ENCODE assay signal across 17 cellular contexts in genomic region chr19:12918253-12918652, GRCh38. TPM values are rescaled to one million over a fixed set of nuclear protein-coding genes. Genes with fewer than 3 reads are reported as not detected.
DNase-seq lines count a peak whose midpoint lies in the region; ATAC-seq and TF ChIP-seq lines count a peak whose summit lies in the region.
"Had no signal": no experiment of that assay in that cellular context is flagged by ENCODE, and none has a peak within 500 bp of the region (broad histone marks: within the 10 kb centered on the region; RNA-seq: fewer than 3 reads in every experiment).

No MANE protein-coding gene starts in this region.

- no peaks in the 10 kb centered on the region for H3K9me3 Mint-ChIP-seq in stimulated activated naive CD8-positive, alpha-beta T cell treated with anti-CD3 and anti-CD28 coated beads, Interleukin-15, Interleukin-2, amounts not matched to agents 100 ng/mL and 50 ng/mL, for 24 hours
- no peaks in the 10 kb centered on the region for H3K9me3 Mint-ChIP-seq in activated T-helper 1 cell treated with anti-CD3 and anti-CD28 coated beads, Interleukin-12 subunit alpha, Interleukin-12 subunit beta, Interleukin-2, Interleukin-4 antibody, amounts not matched to agents 30 ng/mL and 10 ng/mL and 1 ng/mL, durations not matched to agents 14 hours and 24 hours and 36 hours
- H3K9me3 Mint-ChIP-seq in naive thymus-derived CD4-positive, alpha-beta T cell, result peaks cover 0 to 3% (median 0%) of the 10 kb centered on the region in 11 donors

- no peaks in the 10 kb centered on the region for H3K9me3 ChIP-seq in naive thymus-derived CD4-positive, alpha-beta T cell (ENCODE audit: control insufficient read depth in 2 of 3, low read length in 3 of 3)
- no peaks in the 10 kb centered on the region for H3K9me3 ChIP-seq in psoas muscle

- peaks cover 36% of the 10 kb centered on the region for H3K4me1 Mint-ChIP-seq in stimulated activated naive CD8-positive, alpha-beta T cell treated with anti-CD3 and anti-CD28 coated beads, Interleukin-15, Interleukin-2, amounts not matched to agents 100 ng/mL and 50 ng/mL, for 24 hours (ENCODE audit: low read depth)
- peaks cover 31% of the 10 kb centered on the region for H3K4me1 Mint-ChIP-seq in activated T-helper 1 cell treated with anti-CD3 and anti-CD28 coated beads, Interleukin-12 subunit alpha, Interleukin-12 subunit beta, Interleukin-2, Interleukin-4 antibody, amounts not matched to agents 30 ng/mL and 10 ng/mL and 1 ng/mL, durations not matched to agents 14 hours and 24 hours and 36 hours (ENCODE audit: low read depth)
- peaks cover 9 to 51% (median 34%) of the 10 kb centered on the region in 7 donors for H3K4me1 Mint-ChIP-seq in naive thymus-derived CD4-positive, alpha-beta T cell

- TF ChIP-seq CTCF in omental fat pad (IDR thresholded peaks at IDR 0.05) (no peak), psoas muscle (IDR thresholded peaks at IDR 0.05) (no peak)

- peaks cover 0 to 13% (median 9%) of the 10 kb centered on the region in 3 experiments for H3K36me3 ChIP-seq in naive thymus-derived CD4-positive, alpha-beta T cell (ENCODE audit: control insufficient read depth in 2 of 3, insufficient read depth in 3 of 3, low read length in 3 of 3)
- peaks cover 10 to 14% of the 10 kb centered on the region in 2 donors for H3K36me3 ChIP-seq in psoas muscle (ENCODE audit: insufficient read depth in 1 of 2, low read depth in 1 of 2)

- no peak overlapping the region for H3K4me3 ChIP-seq in naive thymus-derived CD4-positive, alpha-beta T cell (ENCODE audit: low read length)
- no peak overlapping the region for H3K4me3 ChIP-seq in psoas muscle
- H3K4me3 ChIP-seq: hepatocyte had no signal

- H3K27ac Mint-ChIP-seq in stimulated activated naive CD8-positive, alpha-beta T cell treated with anti-CD3 and anti-CD28 coated beads, Interleukin-15, Interleukin-2, amounts not matched to agents 100 ng/mL and 50 ng/mL, for 24 hours, result no peak overlapping the region
- H3K27ac Mint-ChIP-seq in activated T-helper 1 cell treated with anti-CD3 and anti-CD28 coated beads, Interleukin-12 subunit alpha, Interleukin-12 subunit beta, Interleukin-2, Interleukin-4 antibody, amounts not matched to agents 30 ng/mL and 10 ng/mL and 1 ng/mL, durations not matched to agents 14 hours and 24 hours and 36 hours, result peak overlapping the region; percentile 85
- H3K27ac Mint-ChIP-seq in naive thymus-derived CD4-positive, alpha-beta T cell, result peak overlapping the region in 6 of 9 donors; percentile 48 to 96 (median 91)

- H3K27me3 ChIP-seq in naive thymus-derived CD4-positive, alpha-beta T cell (ENCODE audit: control insufficient read depth in 2 of 2, insufficient read depth in 2 of 2, low read length in 2 of 2), result no peaks in the 10 kb centered on the region
- H3K27me3 ChIP-seq in psoas muscle (ENCODE audit: insufficient read depth in 3 of 3, low read length in 2 of 3), result no peaks in the 10 kb centered on the region
- H3K27me3 ChIP-seq: hepatocyte had no signal

- no peak for DNase-seq in stimulated activated naive CD8-positive, alpha-beta T cell treated with anti-CD3 and anti-CD28 coated beads, Interleukin-15, Interleukin-2, amounts not matched to agents 100 U/mL and 50 U/mL, for 24 hours
- no peak for DNase-seq in activated T-helper 1 cell treated with anti-CD3 and anti-CD28 coated beads, Interleukin-12 subunit alpha, Interleukin-12 subunit beta, Interleukin-2, Interleukin-4 antibody, amounts not matched to agents 30 ng/mL and 10 ng/mL and 1 ng/mL, durations not matched to agents 14 hours and 24 hours and 36 hours (ENCODE audit: low spot score)
- DNase-seq in naive thymus-derived CD4-positive, alpha-beta T cell, result no peak
- DNase-seq in omental fat pad (ENCODE audit: low spot score) (no peak), psoas muscle (no peak), left ventricle myocardium superior (no peak)
- DNase-seq: activated CD8-positive, alpha-beta memory T cell treated with anti-CD3 and anti-CD28 coated beads, Interleukin-2, amount 50 U/mL, for 48 hours; kidney; NCI-H2029 treated with DMSO at 0.1 percent for 48 hours; NCI-H510A; RPMI8226; stimulated activated CD4-positive, alpha-beta T cell treated with anti-CD3 and anti-CD28 coated beads, Interleukin-1b, Interleukin-23, amount 100 ng/mL, for 48 hours; SW 1271 had no signal

- 91 to 96% (median 93%) methylated on average over 14 of the region's 14 CpGs for WGBS in psoas muscle, 3 donors

- intact Hi-C loops in activated T-helper 1 cell treated with anti-CD3 and anti-CD28 coated beads, Interleukin-12 subunit alpha, Interleukin-12 subunit beta, Interleukin-2, Interleukin-4 antibody, amounts not matched to agents 30 ng/mL and 10 ng/mL and 1 ng/mL, durations not matched to agents 14 hours and 24 hours and 36 hours (cut with micrococcal nuclease), result no loop called here
- intact Hi-C loops in naive thymus-derived CD4-positive, alpha-beta T cell (cut with micrococcal nuclease), result loop anchor here (2.0 to 5.0 kb wide), 3 partner anchors 15 to 39 kb away; partner anchors contain the start of genes GADD45GIP1 (in 2 of the 2), DNASE2 (in 1 of the 2) and FARSA (in 1 of the 2)
- intact Hi-C loops in psoas muscle (cut with DNase I), result no loop called here
- intact Hi-C loops in left ventricle myocardium superior (cut with micrococcal nuclease), result no loop called here

- POLR2A ChIA-PET in naive thymus-derived CD4-positive, alpha-beta T cell (lab: Charles Lee), result interaction anchor here (0.6 to 5.1 kb wide), 2 partner anchors 20 to 118 kb away, joined by 4 to 34 read pairs; partner anchors contain the start of gene CALR

- peak overlapping the region; percentile 75 for H3K4me3 Mint-ChIP-seq in stimulated activated naive CD8-positive, alpha-beta T cell treated with anti-CD3 and anti-CD28 coated beads, Interleukin-15, Interleukin-2, amounts not matched to agents 100 ng/mL and 50 ng/mL, for 24 hours
- H3K4me3 Mint-ChIP-seq in activated T-helper 1 cell treated with anti-CD3 and anti-CD28 coated beads, Interleukin-12 subunit alpha, Interleukin-12 subunit beta, Interleukin-2, Interleukin-4 antibody, amounts not matched to agents 30 ng/mL and 10 ng/mL and 1 ng/mL, durations not matched to agents 14 hours and 24 hours and 36 hours, result peak overlapping the region; percentile 75
- H3K4me3 Mint-ChIP-seq in naive thymus-derived CD4-positive, alpha-beta T cell, result peak overlapping the region in 9 of 10 donors; percentile 23 to 87 (median 76)

- CTCF ChIA-PET in naive thymus-derived CD4-positive, alpha-beta T cell (lab: Charles Lee), result no interaction called here

- H3K36me3 Mint-ChIP-seq in stimulated activated naive CD8-positive, alpha-beta T cell treated with anti-CD3 and anti-CD28 coated beads, Interleukin-15, Interleukin-2, amounts not matched to agents 100 ng/mL and 50 ng/mL, for 24 hours (ENCODE audit: low read depth), result peaks cover 14% of the 10 kb centered on the region
- peaks cover 15% of the 10 kb centered on the region for H3K36me3 Mint-ChIP-seq in activated T-helper 1 cell treated with anti-CD3 and anti-CD28 coated beads, Interleukin-12 subunit alpha, Interleukin-12 subunit beta, Interleukin-2, Interleukin-4 antibody, amounts not matched to agents 30 ng/mL and 10 ng/mL and 1 ng/mL, durations not matched to agents 14 hours and 24 hours and 36 hours (ENCODE audit: low read depth)
- H3K36me3 Mint-ChIP-seq in naive thymus-derived CD4-positive, alpha-beta T cell, result peaks cover 4 to 17% (median 6%) of the 10 kb centered on the region in 5 donors

- no peaks in the 10 kb centered on the region for H3K27me3 Mint-ChIP-seq in stimulated activated naive CD8-positive, alpha-beta T cell treated with anti-CD3 and anti-CD28 coated beads, Interleukin-15, Interleukin-2, amounts not matched to agents 100 ng/mL and 50 ng/mL, for 24 hours
- no peaks in the 10 kb centered on the region for H3K27me3 Mint-ChIP-seq in activated T-helper 1 cell treated with anti-CD3 and anti-CD28 coated beads, Interleukin-12 subunit alpha, Interleukin-12 subunit beta, Interleukin-2, Interleukin-4 antibody, amounts not matched to agents 30 ng/mL and 10 ng/mL and 1 ng/mL, durations not matched to agents 14 hours and 24 hours and 36 hours (ENCODE audit: insufficient read depth)
- H3K27me3 Mint-ChIP-seq in naive thymus-derived CD4-positive, alpha-beta T cell, result no peaks in the 10 kb centered on the region

- peaks cover 12 to 27% of the 10 kb centered on the region in 2 donors for H3K4me1 ChIP-seq in naive thymus-derived CD4-positive, alpha-beta T cell (ENCODE audit: control insufficient read depth in 2 of 2, insufficient read depth in 2 of 2, low read length in 2 of 2)
- peaks cover 3% of the 10 kb centered on the region for H3K4me1 ChIP-seq in psoas muscle

- ATAC-seq in stimulated activated naive CD8-positive, alpha-beta T cell treated with anti-CD3 and anti-CD28 coated beads, Interleukin-15, Interleukin-2, amounts not matched to agents 100 U/mL and 50 U/mL, for 24 hours, result no peak
- ATAC-seq in naive thymus-derived CD4-positive, alpha-beta T cell, result no peak
- ATAC-seq in omental fat pad (ENCODE audit: low FRiP score), result no peak
- no peak for ATAC-seq in psoas muscle
- ATAC-seq in left ventricle myocardium superior, result no peak
- ATAC-seq in HG02852 (IDR thresholded peaks at IDR 0.05; ENCODE audit: unreplicated experiment), result no peak

- no peak overlapping the region for H3K27ac ChIP-seq in naive thymus-derived CD4-positive, alpha-beta T cell (ENCODE audit: low read depth, low read length)
- H3K27ac ChIP-seq in psoas muscle, result no peak overlapping the region
- H3K27ac ChIP-seq: hepatocyte had no signal

RNA-seq across cellular contexts. Expression of gene SYCE2, which starts 0.8 kb away (rescaled TPM):
- total RNA-seq in activated T-helper 1 cell treated with anti-CD3 and anti-CD28 coated beads, Interleukin-12 subunit alpha, Interleukin-12 subunit beta, Interleukin-2, Interleukin-4 antibody, amounts not matched to agents 30 ng/mL and 10 ng/mL and 1 ng/mL, durations not matched to agents 14 hours and 24 hours and 36 hours, result 1.9 and 4.1 TPM in 2 replicates
- 1 to 10 TPM in 3 of 5 experiments, under 1 TPM in 1, not detected in 1; 0.78 to 3.3 (median 2.3) TPM for total RNA-seq in naive thymus-derived CD4-positive, alpha-beta T cell
- 1 to 10 TPM in 1 of 2 donors, not detected in 1; 1.4 TPM for polyA plus RNA-seq in naive thymus-derived CD4-positive, alpha-beta T cell
- not detected for total RNA-seq in omental fat pad
- total RNA-seq in psoas muscle, result not detected
- polyA plus RNA-seq in psoas muscle, result under 1 TPM in 1 of 3 donors, not detected in 2; 0.05 TPM
- not detected for total RNA-seq in left ventricle myocardium superior
- total RNA-seq: kidney, sciatic nerve had no signal
- polyA plus RNA-seq: hepatocyte had no signal

RNA-seq across cellular contexts. Expression of gene FARSA, which starts 15.3 kb away (rescaled TPM):
- 217 and 220 TPM in 2 replicates for total RNA-seq in activated T-helper 1 cell treated with anti-CD3 and anti-CD28 coated beads, Interleukin-12 subunit alpha, Interleukin-12 subunit beta, Interleukin-2, Interleukin-4 antibody, amounts not matched to agents 30 ng/mL and 10 ng/mL and 1 ng/mL, durations not matched to agents 14 hours and 24 hours and 36 hours
- 100 to 1,000 TPM in 1 of 5 experiments, 10 to 100 TPM in 4; 25.9 to 109 (median 52.6) TPM for total RNA-seq in naive thymus-derived CD4-positive, alpha-beta T cell
- 10 to 100 TPM; 58.0 to 88.3 TPM for polyA plus RNA-seq in naive thymus-derived CD4-positive, alpha-beta T cell
- total RNA-seq in omental fat pad (10 to 100 TPM; 31.1 to 61.1 (median 38.2) TPM), psoas muscle (10 to 100 TPM; 45.9 to 65.1 (median 59.1) TPM), left ventricle myocardium superior (38.5 TPM)
- 100 to 1,000 TPM in 1 of 3 donors, 10 to 100 TPM in 2; 61.6 to 161 (median 93.3) TPM for polyA plus RNA-seq in psoas muscle

RNA-seq across cellular contexts. Expression of gene CALR, which starts 20.2 kb away (rescaled TPM):
- 913 and 933 TPM in 2 replicates for total RNA-seq in activated T-helper 1 cell treated with anti-CD3 and anti-CD28 coated beads, Interleukin-12 subunit alpha, Interleukin-12 subunit beta, Interleukin-2, Interleukin-4 antibody, amounts not matched to agents 30 ng/mL and 10 ng/mL and 1 ng/mL, durations not matched to agents 14 hours and 24 hours and 36 hours
- 1,000 to 10,000 TPM in 1 of 5 experiments, 100 to 1,000 TPM in 4; 449 to 1,130 (median 502) TPM for total RNA-seq in naive thymus-derived CD4-positive, alpha-beta T cell
- 100 to 1,000 TPM; 142 to 155 TPM for polyA plus RNA-seq in naive thymus-derived CD4-positive, alpha-beta T cell
- total RNA-seq in omental fat pad, result 100 to 1,000 TPM; 349 to 570 (median 439) TPM
- total RNA-seq in psoas muscle, result 100 to 1,000 TPM; 124 to 219 (median 175) TPM
- polyA plus RNA-seq in psoas muscle, result 100 to 1,000 TPM; 134 to 273 (median 146) TPM
- total RNA-seq in left ventricle myocardium superior, result 422 TPM

RNA-seq across cellular contexts. Expression of gene GCDH, which starts 27.3 kb away (rescaled TPM):
- total RNA-seq in activated T-helper 1 cell treated with anti-CD3 and anti-CD28 coated beads, Interleukin-12 subunit alpha, Interleukin-12 subunit beta, Interleukin-2, Interleukin-4 antibody, amounts not matched to agents 30 ng/mL and 10 ng/mL and 1 ng/mL, durations not matched to agents 14 hours and 24 hours and 36 hours, result 65.9 and 68.8 TPM in 2 replicates
- 10 to 100 TPM; 40.1 to 74.2 (median 54.5) TPM for total RNA-seq in naive thymus-derived CD4-positive, alpha-beta T cell
- 10 to 100 TPM; 22.0 to 23.2 TPM for polyA plus RNA-seq in naive thymus-derived CD4-positive, alpha-beta T cell
- total RNA-seq in omental fat pad (10 to 100 TPM; 36.1 to 51.4 (median 45.2) TPM), psoas muscle (10 to 100 TPM; 18.9 to 45.2 (median 31.2) TPM), left ventricle myocardium superior (30.5 TPM)
- 10 to 100 TPM; 21.1 to 28.8 (median 21.9) TPM for polyA plus RNA-seq in psoas muscle

RNA-seq across cellular contexts. Expression of gene RAD23A, which starts 27.4 kb away (rescaled TPM):
- total RNA-seq in activated T-helper 1 cell treated with anti-CD3 and anti-CD28 coated beads, Interleukin-12 subunit alpha, Interleukin-12 subunit beta, Interleukin-2, Interleukin-4 antibody, amounts not matched to agents 30 ng/mL and 10 ng/mL and 1 ng/mL, durations not matched to agents 14 hours and 24 hours and 36 hours, result 197 and 202 TPM in 2 replicates
- total RNA-seq in naive thymus-derived CD4-positive, alpha-beta T cell, result 100 to 1,000 TPM in 2 of 5 experiments, 10 to 100 TPM in 3; 75.0 to 111 (median 96.4) TPM
- 10 to 100 TPM; 85.5 to 87.2 TPM for polyA plus RNA-seq in naive thymus-derived CD4-positive, alpha-beta T cell
- 100 to 1,000 TPM in 1 of 4 donors, 10 to 100 TPM in 3; 65.6 to 119 (median 91.1) TPM for total RNA-seq in omental fat pad
- total RNA-seq in psoas muscle, result 100 to 1,000 TPM; 424 to 704 (median 500) TPM
- polyA plus RNA-seq in psoas muscle, result 100 to 1,000 TPM; 403 to 801 (median 728) TPM
- 188 TPM for total RNA-seq in left ventricle myocardium superior

Comparison
In these comparisons a context has a peak if more than half of its experiments do, and no peak if none do; other contexts are left out.
1. intact Hi-C loops: an anchor here in naive thymus-derived CD4-positive, alpha-beta T cell (2.0 to 5.0 kb wide); none called in activated T-helper 1 cell treated with anti-CD3 and anti-CD28 coated beads, Interleukin-12 subunit alpha, Interleukin-12 subunit beta, Interleukin-2, Interleukin-4 antibody, amounts not matched to agents 30 ng/mL and 10 ng/mL and 1 ng/mL, durations not matched to agents 14 hours and 24 hours and 36 hours, psoas muscle and left ventricle myocardium superior.